In genomic region chr1:196078691-196079090, GRCh38 we compare ENCODE assay signal across 1 cellular context.
TF ChIP-seq lines count a peak whose summit lies in the region.

No MANE protein-coding gene starts in this region.

TF ChIP-seq in K562, 482 proteins besides CTCF, POLR2A, EP300 and RAD21 (continued from another document and continues in another):
- TF ChIP-seq AFF4 (CRISPR knock-in tag; IDR thresholded peaks at IDR 0.05) (no peak), SMARCC2 (IDR thresholded peaks at IDR 0.05; ENCODE audit: low read depth) (peak; percentile 51; the same call in 1 of the 2 replicates), TRIM28 (IDR thresholded peaks at IDR 0.05) (no peak), ARID3A (IDR thresholded peaks at IDR 0.05; ENCODE audit: borderline replicate concordance, low read depth, low read length) (peak; percentile 62; the same call in 1 of the 2 replicates), C11orf30 (IDR thresholded peaks at IDR 0.05; ENCODE audit: low read depth) (peak; percentile 96), ATF3 (IDR thresholded peaks at IDR 0.05) (peak; percentile 75), ATF3 (CRISPR knock-in tag; conservative IDR thresholded peaks at IDR 0.05) (no peak), NR2C1 (IDR thresholded peaks at IDR 0.05) (no peak), NR2C1 (tag; IDR thresholded peaks at IDR 0.05) (no peak), MYBL2 (IDR thresholded peaks at IDR 0.05; ENCODE audit: low read depth) (no peak), MYBL2 (CRISPR knock-in tag; IDR thresholded peaks at IDR 0.05; ENCODE audit: borderline replicate concordance) (no peak), EHMT2 (IDR thresholded peaks at IDR 0.05) (0 out of 2 replicates have a peak, but pooled peaks have one; percentile 39), SPI1 (IDR thresholded peaks at IDR 0.05; ENCODE audit: borderline replicate concordance, low read depth, low read length) (no peak), U2AF1 (optimal IDR thresholded peaks at IDR 0.05; ENCODE audit: low read depth, low read length) (no peak), NONO (IDR thresholded peaks at IDR 0.05; ENCODE audit: low read depth in 2 of 2, low read length in 1 of 2) (no peak), ZNF175 (CRISPR knock-in tag; IDR thresholded peaks at IDR 0.05; ENCODE audit: low read depth) (no peak), TEAD4 (IDR thresholded peaks at IDR 0.05; ENCODE audit: low read length) (no peak), TEAD4 (CRISPR knock-in tag; IDR thresholded peaks at IDR 0.05; ENCODE audit: borderline replicate concordance) (no peak), RUNX1 (IDR thresholded peaks at IDR 0.05; ENCODE audit: low read depth) (no peak), ZNF785 (CRISPR knock-in tag; IDR thresholded peaks at IDR 0.05) (no peak), BACH1 (tag; IDR thresholded peaks at IDR 0.05) (peak; percentile 97), E2F6 (IDR thresholded peaks at IDR 0.05; ENCODE audit: borderline replicate concordance in 1 of 2, extremely low read depth in 1 of 2, insufficient read depth in 1 of 2, insufficient read length in 1 of 2, low read depth in 1 of 2, low read length in 1 of 2, poor library complexity in 1 of 2, severe bottlenecking in 1 of 2) (no peak), PKNOX1 (IDR thresholded peaks at IDR 0.05) (0 out of 2 replicates have a peak, but pooled peaks have one; percentile 17), FOXM1 (IDR thresholded peaks at IDR 0.05; ENCODE audit: low read depth) (no peak), FOXM1 (CRISPR knock-in tag; IDR thresholded peaks at IDR 0.05; ENCODE audit: low read depth) (no peak), KAT2B (IDR thresholded peaks at IDR 0.05; ENCODE audit: low read depth, low read length) (no peak), MAFK (IDR thresholded peaks at IDR 0.05; ENCODE audit: low read length) (peak; percentile 95), SMC3 (conservative IDR thresholded peaks at IDR 0.05; ENCODE audit: insufficient read depth, low read depth, low read length) (no peak), ARID1B (IDR thresholded peaks at IDR 0.05) (peak; percentile 63), TBL1XR1 (IDR thresholded peaks at IDR 0.05; ENCODE audit: low read length in 2 of 2) (no peak), DPF2 (IDR thresholded peaks at IDR 0.05) (peak; percentile 70), LEF1 (IDR thresholded peaks at IDR 0.05) (peak; percentile 60), FOXA1 (IDR thresholded peaks at IDR 0.05; ENCODE audit: borderline replicate concordance) (no peak), NFE2 (IDR thresholded peaks at IDR 0.05; ENCODE audit: low read depth) (peak; percentile 93), CUX1 (CRISPR knock-in tag; IDR thresholded peaks at IDR 0.05) (no peak), NFE2L1 (tag; IDR thresholded peaks at IDR 0.05; ENCODE audit: borderline replicate concordance, low read depth) (peak; percentile 97), EWSR1 (IDR thresholded peaks at IDR 0.05; ENCODE audit: borderline replicate concordance, low read depth, partially characterized antibody) (no peak), NFIC (IDR thresholded peaks at IDR 0.05) (peak; percentile 17; the same call in 1 of the 2 replicates), ATF6 (CRISPR knock-in tag; IDR thresholded peaks at IDR 0.05) (no peak), ZNF316 (IDR thresholded peaks at IDR 0.05) (peak; percentile 99), SMARCA4 (IDR thresholded peaks at IDR 0.05) (peak; percentile 77), TGIF2 (CRISPR knock-in tag; IDR thresholded peaks at IDR 0.05) (no peak), TRIM24 (IDR thresholded peaks at IDR 0.05) (peak; percentile 56 to 64; a peak in 3 of 4 replicates), PCBP2 (IDR thresholded peaks at IDR 0.05; ENCODE audit: low read depth, low read length, poor library complexity, severe bottlenecking) (no peak), MAFG (tag; conservative IDR thresholded peaks at IDR 0.05) (peak; percentile 99), CHAMP1 (IDR thresholded peaks at IDR 0.05) (0 out of 2 replicates have a peak, but pooled peaks have one; percentile 23), YBX1 (IDR thresholded peaks at IDR 0.05) (no peak), MAFF (IDR thresholded peaks at IDR 0.05; ENCODE audit: low read length) (peak; percentile 97), JUND (IDR thresholded peaks at IDR 0.05; ENCODE audit: borderline replicate concordance, low read depth, low read length) (no peak; the same call in 1 of the 2 replicates), JUND (tag; IDR thresholded peaks at IDR 0.05; ENCODE audit: borderline replicate concordance, low read depth, low read length) (peak; percentile 59; the same call in 1 of the 3 replicates)
